18 cellular contexts compared by ENCODE assay signal in the genomic region with DNA sequence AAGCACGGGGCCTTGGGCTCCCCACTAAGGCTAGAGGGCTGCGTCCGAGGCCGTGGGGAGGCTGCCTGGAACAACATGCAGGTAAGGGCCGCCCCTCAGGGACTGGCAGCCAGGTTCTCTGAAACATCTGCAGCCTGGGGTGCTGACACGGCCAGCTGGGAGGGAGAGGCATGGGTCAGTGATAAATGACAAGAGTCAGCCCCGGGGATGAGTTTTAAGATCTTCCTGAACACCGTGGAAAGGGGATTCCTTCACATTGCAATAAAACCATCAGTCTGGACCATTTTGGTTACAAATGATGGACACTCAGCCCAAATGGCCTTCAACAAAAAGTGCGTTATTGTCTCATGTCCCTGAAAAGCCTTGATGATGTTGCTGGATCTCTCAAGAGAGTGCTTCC. TPM values are rescaled to one million over a fixed set of nuclear protein-coding genes. Genes with fewer than 3 reads are reported as not detected.
DNase-seq lines count a peak whose midpoint lies in the region; ATAC-seq and TF ChIP-seq lines count a peak whose summit lies in the region.
"Had no signal": no experiment of that assay in that cellular context is flagged by ENCODE, and none has a peak within 500 bp of the region (broad histone marks: within the 10 kb centered on the region; RNA-seq: fewer than 3 reads in every experiment).

No MANE protein-coding gene starts in this region.

- no peak overlapping the region for H3K4me3 Mint-ChIP-seq in activated T-helper 17 cell treated with anti-CD3 and anti-CD28 coated beads, Interleukin-2, amount 50 U/mL, for 72 hours
- H3K4me3 Mint-ChIP-seq: B cell; CD4-positive, CD25-positive, alpha-beta regulatory T cell; CD8-positive, alpha-beta T cell; GM23338; H9 had no signal

- H3K4me1 ChIP-seq in esophagus muscularis mucosa (no peaks in the 10 kb centered on the region), neuronal stem cell (ENCODE audit: control insufficient read depth in 2 of 2, insufficient read depth in 1 of 2, low read depth in 1 of 2, low read length in 2 of 2) (no peaks in the 10 kb centered on the region)
- H3K4me1 ChIP-seq: Caco-2 had no signal

- peak overlapping the region; percentile 12 for H3K27ac Mint-ChIP-seq in activated T-helper 17 cell treated with anti-CD3 and anti-CD28 coated beads, Interleukin-2, amount 50 U/mL, for 72 hours
- H3K27ac Mint-ChIP-seq: B cell; CD8-positive, alpha-beta T cell; GM23338; H9 had no signal

- no peak overlapping the region for H2BK12ac ChIP-seq in neuronal stem cell (ENCODE audit: low read length)

- H2BK120ac ChIP-seq in neuronal stem cell (ENCODE audit: low read depth, low read length), result no peak overlapping the region

- no peak overlapping the region for H3K23ac ChIP-seq in neuronal stem cell (ENCODE audit: low read depth, low read length, poor library complexity)

- H3K27me3 Mint-ChIP-seq in activated T-helper 17 cell treated with anti-CD3 and anti-CD28 coated beads, Interleukin-2, amount 50 U/mL, for 72 hours, result no peaks in the 10 kb centered on the region
- H3K27me3 Mint-ChIP-seq: B cell; CD4-positive, CD25-positive, alpha-beta regulatory T cell had no signal

- no peaks in the 10 kb centered on the region for H3K79me1 ChIP-seq in neuronal stem cell (ENCODE audit: low read depth, low read length)

- H2AK5ac ChIP-seq in neuronal stem cell (ENCODE audit: low read depth, low read length), result no peak overlapping the region

- no peaks in the 10 kb centered on the region for H3K9me3 Mint-ChIP-seq in activated T-helper 17 cell treated with anti-CD3 and anti-CD28 coated beads, Interleukin-2, amount 50 U/mL, for 72 hours
- H3K9me3 Mint-ChIP-seq: CD4-positive, CD25-positive, alpha-beta regulatory T cell; CD8-positive, alpha-beta T cell; GM23338; H9 had no signal

- H3K4ac ChIP-seq in neuronal stem cell (ENCODE audit: low read length), result no peak overlapping the region

- no peak for TF ChIP-seq POLR2A in esophagus muscularis mucosa (IDR thresholded peaks at IDR 0.05; ENCODE audit: low read depth)

- TF ChIP-seq EP300 in esophagus muscularis mucosa (IDR thresholded peaks at IDR 0.05), result no peak

- H2BK5ac ChIP-seq in neuronal stem cell (ENCODE audit: low read length), result peak overlapping the region; percentile 20

- H3K9ac ChIP-seq in neuronal stem cell (ENCODE audit: low read depth, low read length, poor library complexity), result no peak overlapping the region
- H3K9ac ChIP-seq: BLaER1 had no signal

- H3K9me3 ChIP-seq in esophagus muscularis mucosa (no peaks in the 10 kb centered on the region), neuronal stem cell (replicated peaks in 1 of 2; ENCODE audit: control insufficient read depth in 2 of 2, insufficient read depth in 1 of 2, low read depth in 1 of 2, low read length in 2 of 2) (no peaks in the 10 kb centered on the region)
- H3K9me3 ChIP-seq: BLaER1, Caco-2 had no signal

- no peak for ATAC-seq in activated T-helper 17 cell treated with anti-CD3 and anti-CD28 coated beads, Interleukin-2, amount 50 U/mL, for 72 hours (replicated peaks)
- no peak for ATAC-seq in GM18517 (IDR thresholded peaks at IDR 0.05; ENCODE audit: unreplicated experiment)
- ATAC-seq: CD8-positive, alpha-beta T cell; GM23338; HCT116 had no signal

- H3K36me3 ChIP-seq in esophagus muscularis mucosa (peaks cover 25 to 78% (median 57%) of the 10 kb centered on the region in 4 donors), neuronal stem cell (replicated peaks in 1 of 2; ENCODE audit: control insufficient read depth in 2 of 2, insufficient read depth in 2 of 2, low read length in 2 of 2) (peaks cover 4 to 83% of the 10 kb centered on the region in 2 donors)

- 83% methylated on average over 5 of the region's 9 CpGs for WGBS in esophagus muscularis mucosa
- no CpG with 5 or more reads among the region's 9 CpGs for WGBS in neuronal stem cell (ENCODE audit: extremely low coverage in 2 of 2, insufficient read length in 2 of 2, insufficient replicate concordance in 1 of 2), 2 donors

- H3K4me2 ChIP-seq in neuronal stem cell (ENCODE audit: insufficient read depth, low read length, poor library complexity, severe bottlenecking), result no peak overlapping the region
- H3K4me2 ChIP-seq: BLaER1, GM23338 had no signal

- DNase-seq in AG20443 (ENCODE audit: low spot score) (peak; percentile 3), esophagus muscularis mucosa (ENCODE audit: extremely low spot score) (peak; percentile 66), neuronal stem cell (ENCODE audit: low spot score) (no peak)
- no peak for DNase-seq in activated CD4-positive, alpha-beta T cell treated with anti-CD3 and anti-CD28 coated beads, Interleukin-2, amount 50 U/mL, for 1 hour
- DNase-seq in activated CD4-positive, alpha-beta T cell treated with anti-CD3 and anti-CD28 coated beads, Interleukin-2, amount 50 U/mL, for 4 hours, result no peak
- DNase-seq: Caco-2; CD4-positive, CD25-positive, alpha-beta regulatory T cell; CD8-positive, alpha-beta T cell; DMS153; DND-41; H9 had no signal

- H3K14ac ChIP-seq in neuronal stem cell (ENCODE audit: low read length), result peak overlapping the region; percentile 58

- H3K36me3 Mint-ChIP-seq in activated T-helper 17 cell treated with anti-CD3 and anti-CD28 coated beads, Interleukin-2, amount 50 U/mL, for 72 hours (ENCODE audit: low read depth), result peaks cover 75% of the 10 kb centered on the region

- intact Hi-C loops in esophagus muscularis mucosa (cut with DNase I), result no loop called here

- H3K18ac ChIP-seq in neuronal stem cell (ENCODE audit: low read length), result peak overlapping the region; percentile 45

- H4K8ac ChIP-seq in neuronal stem cell (ENCODE audit: low read depth, low read length), result no peak overlapping the region

- no peak overlapping the region for H2AFZ ChIP-seq in neuronal stem cell (ENCODE audit: low read length)
- H2AFZ ChIP-seq: GM23338 had no signal

- no peak overlapping the region for H2BK15ac ChIP-seq in neuronal stem cell (ENCODE audit: low read length)

- TF ChIP-seq CTCF in esophagus muscularis mucosa (IDR thresholded peaks at IDR 0.05), result no peak

- H3K4me1 Mint-ChIP-seq in activated T-helper 17 cell treated with anti-CD3 and anti-CD28 coated beads, Interleukin-2, amount 50 U/mL, for 72 hours, result no peaks in the 10 kb centered on the region
- H3K4me1 Mint-ChIP-seq: CD4-positive, CD25-positive, alpha-beta regulatory T cell; H9 had no signal

- H3K27ac ChIP-seq in esophagus muscularis mucosa (replicated peaks in 1 of 4) (no peak overlapping the region), neuronal stem cell (replicated peaks; ENCODE audit: low read length) (no peak overlapping the region)
- H3K27ac ChIP-seq: BLaER1, C4-2B had no signal

- H3K4me3 ChIP-seq in esophagus muscularis mucosa (no peak overlapping the region), neuronal stem cell (ENCODE audit: low read length in 2 of 2) (no peak overlapping the region)
- H3K4me3 ChIP-seq: BLaER1, GM23338 had no signal

- H4K91ac ChIP-seq in neuronal stem cell (ENCODE audit: low read depth, low read length, poor library complexity), result no peak overlapping the region

- H3K27me3 ChIP-seq in esophagus muscularis mucosa (no peaks in the 10 kb centered on the region), neuronal stem cell (ENCODE audit: control insufficient read depth in 3 of 3, insufficient read depth in 3 of 3, low read depth in 1 of 3, low read length in 3 of 3) (no peaks in the 10 kb centered on the region)
- H3K27me3 ChIP-seq: BLaER1 had no signal

RNA-seq across cellular contexts. Expression of gene SAP30L, which starts 32.9 kb away (rescaled TPM):
- total RNA-seq in activated T-helper 17 cell treated with anti-CD3 and anti-CD28 coated beads, Interleukin-2, amount 50 U/mL, for 72 hours, result 10 to 100 TPM; 16.4 to 28.9 TPM
- 10 to 100 TPM; 34.9 to 54.9 (median 46.2) TPM for total RNA-seq in esophagus muscularis mucosa
- polyA plus RNA-seq in neuronal stem cell (2013, experiment 1 of 2), result 57.9 TPM
- 60.6 TPM for polyA plus RNA-seq in neuronal stem cell (2013, experiment 2 of 2)

Comparison
In these comparisons a context has a peak if more than half of its experiments do, and no peak if none do; other contexts are left out.
1. DNase-seq: peak in AG20443 (single experiment) and esophagus muscularis mucosa (single experiment); none in neuronal stem cell (single experiment), activated CD4-positive, alpha-beta T cell treated with anti-CD3 and anti-CD28 coated beads, Interleukin-2, amount 50 U/mL, for 1 hour (single experiment) and activated CD4-positive, alpha-beta T cell treated with anti-CD3 and anti-CD28 coated beads, Interleukin-2, amount 50 U/mL, for 4 hours (0 of 2).